8 cellular contexts compared by ENCODE assay signal in the genomic region with DNA sequence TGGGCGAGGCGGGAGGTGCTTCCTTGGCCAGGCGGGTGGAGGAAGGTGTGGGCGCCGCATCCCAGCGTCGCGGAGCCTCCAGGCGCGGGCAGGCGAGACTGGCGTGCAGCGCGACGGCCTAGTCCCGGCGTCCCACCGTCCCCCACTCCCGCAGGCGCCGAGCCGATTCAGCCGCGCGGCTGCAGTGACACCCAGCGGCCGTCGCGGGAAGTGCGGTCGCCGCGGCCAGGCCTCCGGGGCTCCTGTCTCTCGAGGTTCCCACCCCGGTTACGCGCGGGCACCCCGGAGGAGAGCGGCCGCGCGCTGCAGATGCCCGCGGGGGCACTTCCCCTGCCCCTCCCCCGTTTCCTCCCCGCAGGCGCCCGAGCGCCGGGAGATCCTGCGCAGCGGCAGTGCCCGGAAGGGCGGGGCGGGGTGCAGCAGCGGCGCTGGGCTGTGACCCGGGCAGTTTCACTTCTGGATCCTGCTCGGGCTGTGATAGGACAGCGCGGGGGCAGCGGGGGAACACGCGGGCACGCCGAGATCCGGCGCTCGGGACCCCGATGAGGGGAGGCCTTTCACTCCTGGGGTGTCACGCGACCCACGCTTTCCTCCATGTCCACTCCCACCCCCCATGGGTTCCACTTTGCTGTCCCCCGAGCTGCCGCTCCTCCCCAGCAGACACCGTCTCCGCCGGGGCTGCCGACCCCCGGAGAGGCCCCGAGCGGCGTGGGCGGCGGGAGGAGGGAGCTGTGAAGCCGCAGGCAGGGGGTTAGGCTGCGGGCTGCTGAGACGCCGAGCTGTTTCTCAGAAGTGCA. TPM values are rescaled to one million over a fixed set of nuclear protein-coding genes. Genes with fewer than 3 reads are reported as not detected.
A peak's percentile ranks its signal among the peaks of the same experiment; 100 is the strongest.
DNase-seq lines count a peak whose midpoint lies in the region; ATAC-seq, FAIRE-seq and TF ChIP-seq lines count a peak whose summit lies in the region.

No MANE protein-coding gene starts in this region.

- peak; percentile 99 for TF ChIP-seq CTCF in coronary artery (IDR thresholded peaks at IDR 0.05)
- peak; percentile 95 for TF ChIP-seq CTCF in HepG2 (CRISPR knock-in tag; IDR thresholded peaks at IDR 0.05)

- no peaks in the 10 kb centered on the region for H3K9me3 ChIP-seq in BLaER1 treated with 17β-estradiol and CSF1 and Interleukin-3, amounts not matched to agents 10 nM and 100 nM (replicated peaks in 1 of 11)
- H3K9me3 ChIP-seq in HepG2 (ENCODE audit: low read length) = no peaks in the 10 kb centered on the region

- ATAC-seq in HG03432 (IDR thresholded peaks at IDR 0.05; ENCODE audit: unreplicated experiment) (peak; percentile 73), HepG2 (peak; percentile 81)

- peak overlapping the region; percentile 85 to 96 (median 92) for H3K9ac ChIP-seq in BLaER1 treated with 17β-estradiol and CSF1 and Interleukin-3, amounts not matched to agents 10 nM and 100 nM
- peak overlapping the region; percentile 69 for H3K9ac ChIP-seq in HepG2 (ENCODE audit: insufficient read depth, low read depth, low read length)

- peak in 1 of 2 experiments; percentile 5; a peak in 1 of 4 replicates for TF ChIP-seq EP300 in HepG2 (IDR thresholded peaks at IDR 0.05; ENCODE audit: low read depth in 2 of 2, low read length in 2 of 2)
- TF ChIP-seq EP300 in HepG2 (CRISPR knock-in tag; IDR thresholded peaks at IDR 0.05; ENCODE audit: borderline replicate concordance) = peak; percentile 35; the same call in 1 of the 2 replicates

- peak overlapping the region; percentile 90 to 98 (median 94) for H3K4me2 ChIP-seq in BLaER1 treated with 17β-estradiol and CSF1 and Interleukin-3, amounts not matched to agents 10 nM and 100 nM
- H3K4me2 ChIP-seq in HepG2 (ENCODE audit: low read depth, low read length) = peak overlapping the region; percentile 91

- H4K20me1 ChIP-seq in BLaER1 treated with 17β-estradiol and CSF1 and Interleukin-3, amounts not matched to agents 10 nM and 100 nM = no peaks in the 10 kb centered on the region
- no peaks in the 10 kb centered on the region for H4K20me1 ChIP-seq in HepG2 (ENCODE audit: insufficient read depth, low read length)

- peak overlapping the region; percentile 87 to 100 (median 98) for H3K27ac ChIP-seq in BLaER1 treated with 17β-estradiol and CSF1 and Interleukin-3, amounts not matched to agents 10 nM and 100 nM
- H3K27ac ChIP-seq in coronary artery (peak overlapping the region; percentile 71 to 99), HepG2 (ENCODE audit: extremely low read length, insufficient read depth, low read length) (peak overlapping the region; percentile 29)

- peak overlapping the region; percentile 88 for H3K4me3 Mint-ChIP-seq in activated CD4-positive, alpha-beta T cell treated with anti-CD3 and anti-CD28 coated beads, Interleukin-2, amount 10 ng/mL, durations not matched to agents 24 days and 14 days

- DNase-seq in GM19238 (ENCODE audit: insufficient read length, low spot score) (peak; percentile 98), NCI-H524 treated with DMSO at 0.1 percent for 48 hours (lab: John Stamatoyannopoulos, UW) (peak; percentile 21), coronary artery (ENCODE audit: low spot score) (peak; percentile 93), HepG2 (ENCODE audit: low spot score) (peak; percentile 87)
- peak; percentile 99 for DNase-seq in activated CD4-positive, alpha-beta T cell treated with anti-CD3 and anti-CD28 coated beads, Interleukin-2, amount 10 ng/mL, durations not matched to agents 24 days and 14 days
- DNase-seq in stimulated activated CD4-positive, alpha-beta T cell treated with anti-CD3 and anti-CD28 coated beads, Interleukin-2, amount 100 ng/mL, for 48 hours = peak; percentile 94 to 95

- FAIRE-seq in HepG2 (lab: Jason Lieb, UNC) = no peak

- TF ChIP-seq RAD21 in HepG2 (CRISPR knock-in tag; IDR thresholded peaks at IDR 0.05) = peak; percentile 100

- no peaks in the 10 kb centered on the region for H3K27me3 Mint-ChIP-seq in activated CD4-positive, alpha-beta T cell treated with anti-CD3 and anti-CD28 coated beads, Interleukin-2, amount 10 ng/mL, durations not matched to agents 24 days and 14 days

- in situ Hi-C loops in HepG2 (cut with HindIII; ENCODE audit: extremely low pct_ligation_motif_present, low pct_unique_long_range_greater_than_20kb) = loop anchor here (5.0 kb wide), 2 partner anchors 82 to 132 kb away; no protein-coding TSS in a partner anchor

- peaks cover 57 to 85% (median 80%) of the 10 kb centered on the region in 10 experiments for H3K4me1 ChIP-seq in BLaER1 treated with 17β-estradiol and CSF1 and Interleukin-3, amounts not matched to agents 10 nM and 100 nM
- H3K4me1 ChIP-seq in HepG2 (ENCODE audit: insufficient read depth, low read length) = peaks cover 80% of the 10 kb centered on the region

- H3K79me2 ChIP-seq in HepG2 (ENCODE audit: insufficient read depth, low read length) = no peaks in the 10 kb centered on the region

- peak in 1 of 2 experiments; percentile 67 for TF ChIP-seq POLR2A in HepG2 (IDR thresholded peaks at IDR 0.05; ENCODE audit: insufficient read depth in 1 of 2, low read depth in 2 of 2, low read length in 2 of 2)

- H3K4me3 ChIP-seq in BLaER1 treated with 17β-estradiol and CSF1 and Interleukin-3, amounts not matched to agents 10 nM and 100 nM = peak overlapping the region; percentile 45 to 69 (median 58)
- H3K4me3 ChIP-seq in coronary artery (peak overlapping the region; percentile 96), HepG2 (replicated peaks in 1 of 3; ENCODE audit: insufficient read depth in 1 of 3, low read depth in 2 of 3, low read length in 3 of 3) (peak overlapping the region; percentile 63 to 80 (median 73))

- peak overlapping the region; percentile 80 for H3K27ac Mint-ChIP-seq in activated CD4-positive, alpha-beta T cell treated with anti-CD3 and anti-CD28 coated beads, Interleukin-2, amount 10 ng/mL, durations not matched to agents 24 days and 14 days

- H3K4me1 Mint-ChIP-seq in activated CD4-positive, alpha-beta T cell treated with anti-CD3 and anti-CD28 coated beads, Interleukin-2, amount 10 ng/mL, durations not matched to agents 24 days and 14 days = peaks cover 53% of the 10 kb centered on the region

- H3K36me3 ChIP-seq in BLaER1 treated with 17β-estradiol and CSF1 and Interleukin-3, amounts not matched to agents 10 nM and 100 nM = no peaks in the 10 kb centered on the region
- no peaks in the 10 kb centered on the region for H3K36me3 ChIP-seq in HepG2 (replicated peaks in 1 of 2; ENCODE audit: control insufficient read depth in 1 of 2, insufficient read depth in 2 of 2, low read length in 2 of 2)

- no peaks in the 10 kb centered on the region for H3K36me3 Mint-ChIP-seq in activated CD4-positive, alpha-beta T cell treated with anti-CD3 and anti-CD28 coated beads, Interleukin-2, amount 10 ng/mL, durations not matched to agents 24 days and 14 days (ENCODE audit: low read depth)

- intact Hi-C loops in activated CD4-positive, alpha-beta T cell treated with anti-CD3 and anti-CD28 coated beads, Interleukin-2, amount 10 ng/mL, durations not matched to agents 24 days and 14 days (cut with micrococcal nuclease) = loop anchor here (1.0 to 10.0 kb wide), 9 partner anchors 16 to 226 kb away; a partner anchor contains a TSS
- intact Hi-C loops in HepG2 (cut with micrococcal nuclease; ENCODE audit: unreplicated experiment) = loop anchor here (1.0 to 5.0 kb wide), 3 partner anchors 24 to 132 kb away; a partner anchor contains a TSS

- POLR2A ChIA-PET in HepG2 (lab: Yijun Ruan, JAX) = interaction anchor here (0.7 to 5.3 kb wide), 12 partner anchors 15 to 220 kb away, joined by 3 to 52 read pairs (median 4); a partner anchor contains a TSS

- H3K9me3 Mint-ChIP-seq in activated CD4-positive, alpha-beta T cell treated with anti-CD3 and anti-CD28 coated beads, Interleukin-2, amount 10 ng/mL, durations not matched to agents 24 days and 14 days = no peaks in the 10 kb centered on the region

- H2AFZ ChIP-seq in HepG2 (ENCODE audit: low read length) = no peak overlapping the region

- 0% methylated on average over 43 of the region's 91 CpGs for WGBS in HepG2 (ENCODE audit: low lambda C conversion rate)

- CTCF ChIA-PET in HepG2 (lab: Yijun Ruan, JAX; ENCODE audit: low intra/inter-chr PET ratio, low total read pairs) = interaction anchor here (0.8 to 4.0 kb wide), 12 partner anchors 14 to 207 kb away, joined by 3 to 57 read pairs (median 6); a partner anchor contains a TSS

- peaks cover 0 to 9% (median 0%) of the 10 kb centered on the region in 11 experiments; a peak in 2 of 22 replicates for H3K27me3 ChIP-seq in BLaER1 treated with 17β-estradiol and CSF1 and Interleukin-3, amounts not matched to agents 10 nM and 100 nM
- peaks cover 6 to 43% of the 10 kb centered on the region in 2 experiments for H3K27me3 ChIP-seq in HepG2 (ENCODE audit: control insufficient read depth in 1 of 2, insufficient read depth in 2 of 2, low read length in 2 of 2)

- BruUV-seq in HepG2 (replicated peaks; lab: Mats Ljungman, UMichigan) = no TSS peak

RNA-seq across cellular contexts. Expression of a gene that starts 16.6 kb away (rescaled TPM):
- 0.30 TPM in 1 of 2 replicates, not detected in the other for total RNA-seq in activated CD4-positive, alpha-beta T cell treated with anti-CD3 and anti-CD28 coated beads, Interleukin-2, amount 10 ng/mL, durations not matched to agents 24 days and 14 days
- 41.7 and 60.2 TPM in 2 replicates for total RNA-seq in HepG2 (2016; rRNA removed; fragmentation: Illumina TruSeq; extraction: Trizol)
- total RNA-seq in HepG2 (2016; cell fraction: cytosol; rRNA removed; fragmentation: Illumina TruSeq; extraction: Trizol; ENCODE audit: low read depth) = 17.9 and 20.4 TPM in 2 replicates
- 38.5 and 64.6 TPM in 2 replicates for total RNA-seq in HepG2 (2016; cell fraction: insoluble cytoplasmic fraction; rRNA removed; fragmentation: Illumina TruSeq; extraction: Trizol)
- 31.4 and 31.5 TPM in 2 replicates for total RNA-seq in HepG2 (2016; cell fraction: membrane; rRNA removed; fragmentation: Illumina TruSeq; extraction: Trizol)
- total RNA-seq in HepG2 (2016; cell fraction: nucleus; rRNA removed; fragmentation: Illumina TruSeq; extraction: Trizol) = 57.0 and 59.4 TPM in 2 replicates
- 77.7 and 92.3 TPM in 2 replicates for polyA plus RNA-seq in HepG2 (2011; rRNA removed)
- polyA plus RNA-seq in HepG2 (2011; cell fraction: cytosol; rRNA removed) = 36.7 and 60.1 TPM in 2 replicates
- 319 and 344 TPM in 2 replicates for polyA plus RNA-seq in HepG2 (2011; cell fraction: nucleus; rRNA removed)
- 60.9 and 73.8 TPM in 2 replicates for polyA plus RNA-seq in HepG2 (2012)
- 8.5 and 8.6 TPM in 2 replicates for polyA plus RNA-seq in HepG2 (2016; cell fraction: cytosol; fragmentation: Illumina TruSeq; extraction: Trizol; ENCODE audit: low read depth)
- polyA plus RNA-seq in HepG2 (2016; cell fraction: insoluble cytoplasmic fraction; fragmentation: Illumina TruSeq; extraction: Trizol; ENCODE audit: low read depth) = 45.6 and 58.3 TPM in 2 replicates
- polyA plus RNA-seq in HepG2 (2016; cell fraction: membrane; fragmentation: Illumina TruSeq; extraction: Trizol; ENCODE audit: low read depth) = 13.3 and 14.8 TPM in 2 replicates
- polyA plus RNA-seq in HepG2 (2016; cell fraction: nucleus; fragmentation: Illumina TruSeq; extraction: Trizol; ENCODE audit: insufficient read depth, low read depth) = 147 and 156 TPM in 2 replicates
- polyA minus RNA-seq in HepG2 (2011; rRNA and poly(A)+ RNA removed; ENCODE audit: low replicate concordance) = 9.1 and 160 TPM in 2 replicates
- polyA minus RNA-seq in HepG2 (2011; cell fraction: cytosol; rRNA and poly(A)+ RNA removed) = 55.8 and 65.9 TPM in 2 replicates
- 80.7 and 95.9 TPM in 2 replicates for polyA minus RNA-seq in HepG2 (2011; cell fraction: nucleus; rRNA and poly(A)+ RNA removed)

RNA-seq across cellular contexts. Expression of a gene that starts 24.0 kb away (rescaled TPM):
- total RNA-seq in activated CD4-positive, alpha-beta T cell treated with anti-CD3 and anti-CD28 coated beads, Interleukin-2, amount 10 ng/mL, durations not matched to agents 24 days and 14 days = 29.8 and 33.4 TPM in 2 replicates
- total RNA-seq in HepG2 (2016; rRNA removed; fragmentation: Illumina TruSeq; extraction: Trizol) = 40.6 and 48.6 TPM in 2 replicates
- total RNA-seq in HepG2 (2016; cell fraction: cytosol; rRNA removed; fragmentation: Illumina TruSeq; extraction: Trizol; ENCODE audit: low read depth) = 50.1 and 73.7 TPM in 2 replicates
- total RNA-seq in HepG2 (2016; cell fraction: insoluble cytoplasmic fraction; rRNA removed; fragmentation: Illumina TruSeq; extraction: Trizol) = 43.9 and 49.0 TPM in 2 replicates
- total RNA-seq in HepG2 (2016; cell fraction: membrane; rRNA removed; fragmentation: Illumina TruSeq; extraction: Trizol) = 66.3 and 82.4 TPM in 2 replicates
- total RNA-seq in HepG2 (2016; cell fraction: nucleus; rRNA removed; fragmentation: Illumina TruSeq; extraction: Trizol) = 18.4 and 23.7 TPM in 2 replicates
- 56.6 and 68.2 TPM in 2 replicates for polyA plus RNA-seq in HepG2 (2011; rRNA removed)
- polyA plus RNA-seq in HepG2 (2011; cell fraction: cytosol; rRNA removed) = 62.1 and 67.0 TPM in 2 replicates
- 27.3 and 39.8 TPM in 2 replicates for polyA plus RNA-seq in HepG2 (2011; cell fraction: nucleus; rRNA removed)
- 38.6 and 44.5 TPM in 2 replicates for polyA plus RNA-seq in HepG2 (2012)
- 106 and 131 TPM in 2 replicates for polyA plus RNA-seq in HepG2 (2016; cell fraction: cytosol; fragmentation: Illumina TruSeq; extraction: Trizol; ENCODE audit: low read depth)
- 73.3 and 81.4 TPM in 2 replicates for polyA plus RNA-seq in HepG2 (2016; cell fraction: insoluble cytoplasmic fraction; fragmentation: Illumina TruSeq; extraction: Trizol; ENCODE audit: low read depth)
- polyA plus RNA-seq in HepG2 (2016; cell fraction: membrane; fragmentation: Illumina TruSeq; extraction: Trizol; ENCODE audit: low read depth) = 100 and 131 TPM in 2 replicates
- 45.4 and 54.1 TPM in 2 replicates for polyA plus RNA-seq in HepG2 (2016; cell fraction: nucleus; fragmentation: Illumina TruSeq; extraction: Trizol; ENCODE audit: insufficient read depth, low read depth)
- 30.0 and 48.1 TPM in 2 replicates for polyA minus RNA-seq in HepG2 (2011; rRNA and poly(A)+ RNA removed; ENCODE audit: low replicate concordance)
- 11.5 and 16.0 TPM in 2 replicates for polyA minus RNA-seq in HepG2 (2011; cell fraction: cytosol; rRNA and poly(A)+ RNA removed)
- polyA minus RNA-seq in HepG2 (2011; cell fraction: nucleus; rRNA and poly(A)+ RNA removed) = 10.6 and 14.7 TPM in 2 replicates

RNA-seq across cellular contexts. Expression of a gene that starts 54.5 kb away (rescaled TPM):
- 3.1 and 4.3 TPM in 2 replicates for total RNA-seq in activated CD4-positive, alpha-beta T cell treated with anti-CD3 and anti-CD28 coated beads, Interleukin-2, amount 10 ng/mL, durations not matched to agents 24 days and 14 days
- 30.2 and 64.1 TPM in 2 replicates for total RNA-seq in HepG2 (2016; rRNA removed; fragmentation: Illumina TruSeq; extraction: Trizol)
- total RNA-seq in HepG2 (2016; cell fraction: cytosol; rRNA removed; fragmentation: Illumina TruSeq; extraction: Trizol; ENCODE audit: low read depth) = 29.4 and 32.0 TPM in 2 replicates
- 24.5 and 63.0 TPM in 2 replicates for total RNA-seq in HepG2 (2016; cell fraction: insoluble cytoplasmic fraction; rRNA removed; fragmentation: Illumina TruSeq; extraction: Trizol)
- 21.8 and 22.8 TPM in 2 replicates for total RNA-seq in HepG2 (2016; cell fraction: membrane; rRNA removed; fragmentation: Illumina TruSeq; extraction: Trizol)
- total RNA-seq in HepG2 (2016; cell fraction: nucleus; rRNA removed; fragmentation: Illumina TruSeq; extraction: Trizol) = 81.6 and 99.0 TPM in 2 replicates
- 57.7 and 77.7 TPM in 2 replicates for polyA plus RNA-seq in HepG2 (2011; rRNA removed)
- polyA plus RNA-seq in HepG2 (2011; cell fraction: cytosol; rRNA removed) = 36.7 and 42.6 TPM in 2 replicates
- polyA plus RNA-seq in HepG2 (2011; cell fraction: nucleus; rRNA removed) = 210 and 211 TPM in 2 replicates
- 69.2 and 69.6 TPM in 2 replicates for polyA plus RNA-seq in HepG2 (2012)
- polyA plus RNA-seq in HepG2 (2016; cell fraction: cytosol; fragmentation: Illumina TruSeq; extraction: Trizol; ENCODE audit: low read depth) = 4.2 and 4.3 TPM in 2 replicates
- 25.3 and 32.1 TPM in 2 replicates for polyA plus RNA-seq in HepG2 (2016; cell fraction: insoluble cytoplasmic fraction; fragmentation: Illumina TruSeq; extraction: Trizol; ENCODE audit: low read depth)
- polyA plus RNA-seq in HepG2 (2016; cell fraction: membrane; fragmentation: Illumina TruSeq; extraction: Trizol; ENCODE audit: low read depth) = 8.5 and 9.9 TPM in 2 replicates
- polyA plus RNA-seq in HepG2 (2016; cell fraction: nucleus; fragmentation: Illumina TruSeq; extraction: Trizol; ENCODE audit: insufficient read depth, low read depth) = 149 and 153 TPM in 2 replicates
- 39.8 and 292 TPM in 2 replicates for polyA minus RNA-seq in HepG2 (2011; rRNA and poly(A)+ RNA removed; ENCODE audit: low replicate concordance)
- polyA minus RNA-seq in HepG2 (2011; cell fraction: cytosol; rRNA and poly(A)+ RNA removed) = 52.4 and 60.7 TPM in 2 replicates
- polyA minus RNA-seq in HepG2 (2011; cell fraction: nucleus; rRNA and poly(A)+ RNA removed) = 58.8 and 83.7 TPM in 2 replicates

Comparison
In these comparisons a context has a peak if more than half of its experiments do, and no peak if none do; other contexts are left out.
1. Peak in every context shown above with its lines: DNase-seq, ATAC-seq, H3K4me3 ChIP-seq and H3K27ac ChIP-seq.
2. H3K27ac ChIP-seq: peak in every context shown above with its lines; median percentile 98 in BLaER1 treated with 17β-estradiol and CSF1 and Interleukin-3, amounts not matched to agents 10 nM and 100 nM; 85 in coronary artery; 29 in HepG2.
3. DNase-seq: peak in every context shown above with its lines; median percentile 99 in activated CD4-positive, alpha-beta T cell treated with anti-CD3 and anti-CD28 coated beads, Interleukin-2, amount 10 ng/mL, durations not matched to agents 24 days and 14 days; 98 in GM19238; 94 in stimulated activated CD4-positive, alpha-beta T cell treated with anti-CD3 and anti-CD28 coated beads, Interleukin-2, amount 100 ng/mL, for 48 hours; 93 in coronary artery; 87 in HepG2; 21 in NCI-H524 treated with DMSO at 0.1 percent for 48 hours.
4. RNA of a gene that starts 16.6 kb away (total RNA-seq): 17.9 to 64.6 TPM in HepG2; 0.30 TPM in activated CD4-positive, alpha-beta T cell treated with anti-CD3 and anti-CD28 coated beads, Interleukin-2, amount 10 ng/mL, durations not matched to agents 24 days and 14 days; every median in the first group is over 10 times any median in the second.